13 cellular contexts compared by ENCODE assay signal in genomic region chr7:45992831-45993230, GRCh38.
DNase-seq lines count a peak whose midpoint lies in the region; ATAC-seq, FAIRE-seq and TF ChIP-seq lines count a peak whose summit lies in the region.
"Had no signal": no experiment of that assay in that cellular context is flagged by ENCODE, and none has a peak within 500 bp of the region (broad histone marks: within the 10 kb centered on the region; RNA-seq: fewer than 3 reads in every experiment).

No MANE protein-coding gene starts in this region.

- ATAC-seq in stimulated activated naive CD8-positive, alpha-beta T cell treated with anti-CD3 and anti-CD28 coated beads, Interleukin-15, amount 100 ng/mL, for 72 hours: no peak
- ATAC-seq: GM12878 had no signal

- peak overlapping the region; percentile 35 for H3K27ac Mint-ChIP-seq in mesothelial cell of epicardium
- no peak overlapping the region for H3K27ac Mint-ChIP-seq in stimulated activated naive CD8-positive, alpha-beta T cell treated with anti-CD3 and anti-CD28 coated beads, Interleukin-15, amount 100 ng/mL, for 72 hours
- H3K27ac Mint-ChIP-seq: CD4-positive, alpha-beta T cell had no signal

- H3K4me3 Mint-ChIP-seq in mesothelial cell of epicardium: no peak overlapping the region
- H3K4me3 Mint-ChIP-seq in stimulated activated naive CD8-positive, alpha-beta T cell treated with anti-CD3 and anti-CD28 coated beads, Interleukin-15, amount 100 ng/mL, for 72 hours: no peak overlapping the region
- H3K4me3 Mint-ChIP-seq: CD4-positive, alpha-beta T cell had no signal

- FAIRE-seq in endometrium (lab: Jason Lieb, UNC): peak; percentile 99
- FAIRE-seq: GM12878, GM19239 had no signal

- DNase-seq in GM04504 (ENCODE audit: low read depth) (peak; percentile 72), mesothelial cell of epicardium (ENCODE audit: low spot score in 2 of 2, unreplicated experiment in 2 of 2) (no peak), Ammon's horn (ENCODE audit: low spot score) (no peak)
- DNase-seq in stimulated activated CD4-positive, alpha-beta T cell treated with anti-CD3 and anti-CD28 coated beads, Interleukin-15, amount 100 ng/mL, for 24 hours: no peak
- DNase-seq in stimulated activated naive CD8-positive, alpha-beta T cell treated with anti-CD3 and anti-CD28 coated beads, Interleukin-15, amount 100 ng/mL, for 72 hours: no peak
- DNase-seq: CD4-positive, alpha-beta T cell; DMS153; DMS79; GDM1; GM23248 had no signal

- TF ChIP-seq CTCF in mesothelial cell of epicardium (IDR thresholded peaks at IDR 0.05; ENCODE audit: unreplicated experiment): no peak

- no peaks in the 10 kb centered on the region for H3K27me3 Mint-ChIP-seq in mesothelial cell of epicardium (ENCODE audit: low read depth)
- no peaks in the 10 kb centered on the region for H3K27me3 Mint-ChIP-seq in stimulated activated naive CD8-positive, alpha-beta T cell treated with anti-CD3 and anti-CD28 coated beads, Interleukin-15, amount 100 ng/mL, for 72 hours
- H3K27me3 Mint-ChIP-seq: CD4-positive, alpha-beta T cell had no signal

- H3K4me1 Mint-ChIP-seq in mesothelial cell of epicardium: peaks cover 14% of the 10 kb centered on the region
- no peaks in the 10 kb centered on the region for H3K4me1 Mint-ChIP-seq in stimulated activated naive CD8-positive, alpha-beta T cell treated with anti-CD3 and anti-CD28 coated beads, Interleukin-15, amount 100 ng/mL, for 72 hours

- H3K36me3 Mint-ChIP-seq in mesothelial cell of epicardium: peaks cover 14% of the 10 kb centered on the region

- H3K9me3 Mint-ChIP-seq in mesothelial cell of epicardium: peaks cover 36% of the 10 kb centered on the region
- H3K9me3 Mint-ChIP-seq in stimulated activated naive CD8-positive, alpha-beta T cell treated with anti-CD3 and anti-CD28 coated beads, Interleukin-15, amount 100 ng/mL, for 72 hours: peaks cover 33 to 35% of the 10 kb centered on the region in 2 donors
